Comparison of ENCODE assay signal across 11 cellular contexts in genomic region chr2:112183327-112184025, GRCh38. TPM values are rescaled to one million over a fixed set of nuclear protein-coding genes. Genes with fewer than 3 reads are reported as not detected.
DNase-seq lines count a peak whose midpoint lies in the region; TF ChIP-seq lines count a peak whose summit lies in the region.
"Had no signal": no experiment of that assay in that cellular context is flagged by ENCODE, and none has a peak within 500 bp of the region (broad histone marks: within the 10 kb centered on the region; RNA-seq: fewer than 3 reads in every experiment).

No MANE protein-coding gene starts in this region.

- H3K9ac ChIP-seq in KMS-11, result peak overlapping the region; percentile 41; the same call in 1 of the 2 replicates

- intact Hi-C loops in ovary (cut with DNase I), result no loop called here

- peaks cover 32% of the 10 kb centered on the region for H3K27me3 Mint-ChIP-seq in nephron progenitor cell (ENCODE audit: low read depth, poor library complexity)

- WGBS in ovary, 3 donors, result 86 to 92% (median 90%) methylated on average over 8 of the region's 8 CpGs

- no peaks in the 10 kb centered on the region for H4K20me1 ChIP-seq in KMS-11 (ENCODE audit: insufficient read depth)

- peak overlapping the region; percentile 78 for H3K27ac ChIP-seq in KMS-11
- no peak overlapping the region for H3K27ac ChIP-seq in ovary
- H3K27ac ChIP-seq: left ventricle myocardium inferior, uterus had no signal

- no peaks in the 10 kb centered on the region for H3K79me2 ChIP-seq in KMS-11 (ENCODE audit: insufficient read depth, low read depth)

- H3K27me3 ChIP-seq in KMS-11 (ENCODE audit: insufficient read depth, low read depth) (no peaks in the 10 kb centered on the region), ovary (no peaks in the 10 kb centered on the region)
- H3K27me3 ChIP-seq: uterus had no signal

- peaks cover 61% of the 10 kb centered on the region for H3K36me3 Mint-ChIP-seq in nephron progenitor cell (ENCODE audit: low read depth)

- TF ChIP-seq POLR2A in ovary (IDR thresholded peaks at IDR 0.05), result no peak

- no peak overlapping the region for H3K4me3 Mint-ChIP-seq in nephron progenitor cell

- H3K9me3 Mint-ChIP-seq in nephron progenitor cell, result peaks cover 49% of the 10 kb centered on the region

- H3K4me1 Mint-ChIP-seq in nephron progenitor cell, result no peaks in the 10 kb centered on the region

- DNase-seq in COLO668 (lab: John Stamatoyannopoulos, UW; ENCODE audit: unreplicated experiment), result peak; percentile 16
- DNase-seq in activated T-cell treated with anti-CD3 and anti-CD28 coated beads, Interleukin-2, amount 50 U/mL, for 48 hours, result peak; percentile 43 to 46
- no peak for DNase-seq in nephron progenitor cell
- DNase-seq in SW480 (ENCODE audit: low spot score), result no peak
- DNase-seq in 8988T, result no peak
- DNase-seq in ovary, result no peak
- DNase-seq: GF-D8; left ventricle myocardium inferior; stimulated activated CD8-positive, alpha-beta memory T cell treated with anti-CD3 and anti-CD28 coated beads, Interleukin-4, amount 100 ng/mL, for 48 hours; uterus had no signal

- H3K36me3 ChIP-seq in KMS-11 (ENCODE audit: insufficient read depth) (no peaks in the 10 kb centered on the region), ovary (no peaks in the 10 kb centered on the region)
- H3K36me3 ChIP-seq: left ventricle myocardium inferior, uterus had no signal

- H3K9me3 ChIP-seq in ovary, result no peaks in the 10 kb centered on the region
- H3K9me3 ChIP-seq: left ventricle myocardium inferior, uterus had no signal

- peak overlapping the region; percentile 22 for H3K4me3 ChIP-seq in KMS-11 (IDR thresholded peaks at IDR 0.05; ENCODE audit: insufficient read depth, low read depth, low read length)
- no peak overlapping the region for H3K4me3 ChIP-seq in ovary
- H3K4me3 ChIP-seq: left ventricle myocardium inferior, uterus had no signal

- TF ChIP-seq EP300 in ovary (IDR thresholded peaks at IDR 0.05), result no peak

- TF ChIP-seq CTCF in KMS-11 (conservative IDR thresholded peaks at IDR 0.05; ENCODE audit: low read depth, low read length) (no peak), nephron progenitor cell (IDR thresholded peaks at IDR 0.05) (no peak), ovary (IDR thresholded peaks at IDR 0.05) (no peak)

- peak overlapping the region; percentile 35 for H3K27ac Mint-ChIP-seq in nephron progenitor cell

- peak overlapping the region; percentile 50 for H3K4me2 ChIP-seq in KMS-11

- peak overlapping the region; percentile 59 for H2AFZ ChIP-seq in KMS-11 (ENCODE audit: low read depth)

- peaks cover 32% of the 10 kb centered on the region for H3K4me1 ChIP-seq in KMS-11 (ENCODE audit: low read depth, poor library complexity, severe bottlenecking)
- no peaks in the 10 kb centered on the region for H3K4me1 ChIP-seq in ovary (ENCODE audit: insufficient read depth)
- H3K4me1 ChIP-seq: left ventricle myocardium inferior, uterus had no signal

RNA-seq across cellular contexts. Expression of gene FBLN7, which starts 45.3 kb away (rescaled TPM):
- 1 to 10 TPM in 4 of 7 donors, under 1 TPM in 3; 0.18 to 1.9 (median 1.0) TPM for total RNA-seq in ovary
- polyA plus RNA-seq in ovary, result 1 to 10 TPM; 1.3 to 5.0 TPM

Comparison
In these comparisons a context has a peak if more than half of its experiments do, and no peak if none do; other contexts are left out.
1. DNase-seq: peak in COLO668 (single experiment) and activated T-cell treated with anti-CD3 and anti-CD28 coated beads, Interleukin-2, amount 50 U/mL, for 48 hours (2 of 2); none in nephron progenitor cell (single experiment), SW480 (single experiment), 8988T (single experiment) and ovary (0 of 5).